Comparison of ENCODE assay signal across 24 cellular contexts in genomic region chr2:235752875-235753274, GRCh38.
"Had no signal": no experiment of that assay in that cellular context is flagged by ENCODE, and none has a peak within 500 bp of the region (broad histone marks: within the 10 kb centered on the region; RNA-seq: fewer than 3 reads in every experiment).

No MANE protein-coding gene starts in this region.

- ATAC-seq: activated naive CD4-positive, alpha-beta T cell treated with anti-CD3 and anti-CD28 coated beads, Interleukin-2, amount 50 U/mL, for 72 hours; activated naive CD8-positive, alpha-beta T cell treated with anti-CD3 and anti-CD28 coated beads, Interleukin-2, amount 50 U/mL, for 24 hours; activated T-cell treated with anti-CD3 and anti-CD28 coated beads, Interleukin-2, amount 50 U/mL, for 4 hours; body of pancreas; PC-3; T-helper 17 cell had no signal

- H3K4me3 ChIP-seq: ascending aorta, body of pancreas, MG63 had no signal

- H3K9me3 ChIP-seq: ascending aorta, body of pancreas, MG63 had no signal

- H3K36me3 ChIP-seq: MG63 had no signal

- H3K27me3 ChIP-seq: ascending aorta, body of pancreas, MG63 had no signal

- H3K4me1 ChIP-seq: ascending aorta had no signal

- H3K27ac ChIP-seq: ascending aorta, body of pancreas had no signal

- DNase-seq: activated CD4-positive, alpha-beta memory T cell treated with anti-CD3 and anti-CD28 coated beads for 36 hours; activated CD4-positive, alpha-beta T cell treated with anti-CD3 and anti-CD28 coated beads, Interleukin-2, amount 10 ng/mL, durations not matched to agents 7 days and 5 days; activated CD4-positive, CD25-positive, alpha-beta regulatory T cell; activated CD8-positive, alpha-beta memory T cell treated with anti-CD3 and anti-CD28 coated beads for 24 hours; activated effector memory CD4-positive, alpha-beta T cell treated with anti-CD3 and anti-CD28 coated beads, Interleukin-2, amount 50 U/mL, for 16 hours; activated naive CD4-positive, alpha-beta T cell treated with Interleukin-2 at 50 U/mL for 16 hours; activated naive CD8-positive, alpha-beta T cell treated with anti-CD3 and anti-CD28 coated beads, Interleukin-2, amount 50 U/mL, for 24 hours; activated T-cell treated with anti-CD3 and anti-CD28 coated beads, Interleukin-2, amount 50 U/mL, for 4 hours; amniotic stem cell; body of pancreas; MG63; MV-4-11; NCI-H1092 treated with DMSO at 0.1 percent for 48 hours; NCI-H1417 treated with DMSO at 0.1 percent for 48 hours; NCI-H1694; NCI-H2081; NCI-H2171 treated with DMSO at 0.1 percent for 48 hours; NCI-H226; NCI-H524 treated with DMSO at 0.1 percent for 48 hours; PC-3; T-helper 17 cell; T-helper 9 cell had no signal
